ENCODE assay signal across 8 cellular contexts in genomic region chr2:86623549-86624547, GRCh38.
DNase-seq lines count a peak whose midpoint lies in the region; ATAC-seq and TF ChIP-seq lines count a peak whose summit lies in the region.

Gene RNF103 (minus strand): TSS chr2:86623865. CDS start chr2:86622886, 979 bp downstream.

- TF ChIP-seq CTCF in choroid plexus epithelial cell (conservative IDR thresholded peaks at IDR 0.05; ENCODE audit: low read depth, low read length): no peak

- peak within 1 kb of the TSS; percentile 84 for H3K4me3 ChIP-seq in choroid plexus epithelial cell (ENCODE audit: low read depth, low read length)

- peak; percentile 68 for ATAC-seq in GM19043 (IDR thresholded peaks at IDR 0.05; ENCODE audit: low read depth, unreplicated experiment)
- peak; percentile 50 for ATAC-seq in HG03378 (IDR thresholded peaks at IDR 0.05; ENCODE audit: unreplicated experiment)

- DNase-seq in AML-193 (lab: John Stamatoyannopoulos, UW): peak; percentile 77 to 82
- DNase-seq in NCI-H524 (lab: John Stamatoyannopoulos, UW): peak; percentile 83 to 91
- peak; percentile 92 for DNase-seq in activated CD4-positive, alpha-beta T cell treated with anti-CD3 and anti-CD28 coated beads for 4 hours
- peak; percentile 91 for DNase-seq in choroid plexus epithelial cell (ENCODE audit: low read depth)
- DNase-seq in kidney tubule cell (ENCODE audit: low spot score): peak; percentile 90
- peak; percentile 79 to 91 for DNase-seq in stimulated activated CD4-positive, alpha-beta T cell treated with anti-CD3 and anti-CD28 coated beads, Interleukin-1b, Interleukin-23, amount 100 ng/mL, for 1 hour (ENCODE audit: low read depth in 2 of 2)

Comparison
In these comparisons a context has a peak if more than half of its experiments do, and no peak if none do; other contexts are left out.
1. Peak in every context shown above with its lines: DNase-seq, ATAC-seq and H3K4me3 ChIP-seq.